8 cellular contexts compared by ENCODE assay signal in the genomic region with DNA sequence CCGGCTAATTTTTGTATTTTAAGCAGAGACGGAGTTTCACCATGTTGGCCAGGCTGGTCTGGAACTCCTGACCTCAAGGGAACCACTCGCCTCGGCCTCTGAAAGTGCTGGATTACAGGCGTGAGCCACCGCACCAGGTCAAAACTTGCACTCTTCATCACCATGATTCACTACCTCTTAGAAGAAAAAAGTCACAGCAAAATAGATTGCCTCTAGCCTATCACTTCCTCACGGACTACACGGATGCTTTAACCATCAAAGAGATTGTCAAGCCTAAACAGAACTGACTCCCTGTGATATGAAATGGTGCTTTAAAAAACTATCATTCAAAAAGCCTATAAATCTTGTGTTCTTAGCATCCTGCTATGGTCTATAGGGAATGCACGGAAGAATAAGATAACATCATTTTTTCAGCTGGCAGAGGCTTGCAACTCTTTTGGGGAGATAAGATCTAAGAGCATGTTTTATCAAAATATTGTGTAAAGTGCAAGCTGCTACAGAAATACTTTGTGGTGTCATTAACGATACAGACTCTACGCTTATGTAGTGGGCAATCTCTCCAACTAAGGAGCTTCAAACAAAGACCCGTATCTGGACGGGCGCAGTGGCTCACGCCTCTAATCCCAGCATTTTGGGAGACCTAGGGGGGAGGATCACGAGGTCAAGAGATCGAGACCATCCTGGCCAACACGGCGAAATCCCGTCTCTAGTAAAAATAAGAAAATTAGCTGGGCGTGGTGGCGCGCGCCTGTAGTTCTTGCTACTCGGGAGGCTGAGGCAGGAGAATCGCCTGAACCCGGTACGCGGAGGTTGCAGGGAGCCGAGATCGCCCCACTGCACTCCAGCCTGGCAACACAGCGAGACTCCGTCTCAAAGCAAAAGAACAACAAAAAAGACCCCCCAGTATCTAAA. TPM values are rescaled to one million over a fixed set of nuclear protein-coding genes. Genes with fewer than 3 reads are reported as not detected.
DNase-seq lines count a peak whose midpoint lies in the region; ATAC-seq and TF ChIP-seq lines count a peak whose summit lies in the region.

No MANE protein-coding gene starts in this region.

- TF ChIP-seq EP300 in gastroesophageal sphincter (IDR thresholded peaks at IDR 0.05) = no peak

- intact Hi-C loops in spleen (cut with DNase I; ENCODE audit: low total_unique reads) = no loop called here

- DNase-seq in DMS 273 (lab: John Stamatoyannopoulos, UW; ENCODE audit: unreplicated experiment) (peak; percentile 54), DMS 273 treated with DMSO at 0.1 percent for 48 hours (lab: John Stamatoyannopoulos, UW) (no peak), spleen (peak; percentile 82), NCI-H2227 treated with DMSO at 0.1 percent for 48 hours (lab: John Stamatoyannopoulos, UW) (no peak), CD1c-positive myeloid dendritic cell (ENCODE audit: extremely low spot score) (no peak)
- DNase-seq in T-helper 2 cell treated with Interferon-gamma antibody and Interleukin-4, amounts not matched to agents 5 μg/mL and 100 μg/mL, for 36 hours (ENCODE audit: low spot score) = no peak
- no peak for DNase-seq in activated effector memory CD4-positive, alpha-beta T cell treated with anti-CD3 and anti-CD28 coated beads, Interleukin-2, amount 50 U/mL, for 16 hours

- peak overlapping the region; percentile 96 for H3K27ac Mint-ChIP-seq in T-helper 2 cell treated with Interferon-gamma antibody and Interleukin-4, amounts not matched to agents 5 μg/mL and 100 μg/mL, for 36 hours

- peaks cover 23% of the 10 kb centered on the region for H3K36me3 Mint-ChIP-seq in T-helper 2 cell treated with Interferon-gamma antibody and Interleukin-4, amounts not matched to agents 5 μg/mL and 100 μg/mL, for 36 hours (ENCODE audit: low read depth)

- no peaks in the 10 kb centered on the region for H3K27me3 Mint-ChIP-seq in T-helper 2 cell treated with Interferon-gamma antibody and Interleukin-4, amounts not matched to agents 5 μg/mL and 100 μg/mL, for 36 hours (ENCODE audit: low read depth)

- peak overlapping the region in 3 of 4 donors; percentile 98 to 99 (median 99) for H3K27ac ChIP-seq in gastroesophageal sphincter
- H3K27ac ChIP-seq in spleen = peak overlapping the region; percentile 89 to 99 (median 98)

- H3K4me3 ChIP-seq in gastroesophageal sphincter (peak overlapping the region; percentile 58 to 85), spleen (peak overlapping the region; percentile 74 to 97 (median 94))

- no peaks in the 10 kb centered on the region for H3K9me3 Mint-ChIP-seq in T-helper 2 cell treated with Interferon-gamma antibody and Interleukin-4, amounts not matched to agents 5 μg/mL and 100 μg/mL, for 36 hours

- peaks cover 0 to 34% of the 10 kb centered on the region in 2 donors for H3K36me3 ChIP-seq in gastroesophageal sphincter
- peaks cover 0 to 38% (median 9%) of the 10 kb centered on the region in 6 donors for H3K36me3 ChIP-seq in spleen

- TF ChIP-seq CTCF in gastroesophageal sphincter (IDR thresholded peaks at IDR 0.05) (no peak), spleen (IDR thresholded peaks at IDR 0.05 in 8 of 11, conservative IDR thresholded peaks at IDR 0.05 in 3 of 11) (no peak)

- 33 to 38% methylated on average over 19 to 33 of the region's 33 CpGs for WGBS in gastroesophageal sphincter (ENCODE audit: low coverage in 1 of 2), 2 donors
- 27 to 35% (median 33%) methylated on average over 33 of the region's 33 CpGs for WGBS in spleen, 5 donors

- peaks cover 6 to 50% (median 16%) of the 10 kb centered on the region in 3 donors for H3K4me1 ChIP-seq in gastroesophageal sphincter
- peaks cover 34 to 83% (median 55%) of the 10 kb centered on the region in 6 donors for H3K4me1 ChIP-seq in spleen

- no peaks in the 10 kb centered on the region for H3K27me3 ChIP-seq in gastroesophageal sphincter
- H3K27me3 ChIP-seq in spleen (replicated peaks in 1 of 7) = no peaks in the 10 kb centered on the region

- H3K4me3 Mint-ChIP-seq in T-helper 2 cell treated with Interferon-gamma antibody and Interleukin-4, amounts not matched to agents 5 μg/mL and 100 μg/mL, for 36 hours = peak overlapping the region; percentile 98

- H3K4me1 Mint-ChIP-seq in T-helper 2 cell treated with Interferon-gamma antibody and Interleukin-4, amounts not matched to agents 5 μg/mL and 100 μg/mL, for 36 hours (ENCODE audit: low read depth) = peaks cover 26% of the 10 kb centered on the region

- ATAC-seq in gastroesophageal sphincter = no peak

- H3K9me3 ChIP-seq in gastroesophageal sphincter (no peaks in the 10 kb centered on the region), spleen (no peaks in the 10 kb centered on the region)

- TF ChIP-seq POLR2A in gastroesophageal sphincter (IDR thresholded peaks at IDR 0.05) = no peak
- no peak for TF ChIP-seq POLR2A in spleen (IDR thresholded peaks at IDR 0.05)

RNA-seq across cellular contexts. Expression of a gene that starts 1.0 kb away (rescaled TPM):
- total RNA-seq in gastroesophageal sphincter (10 to 100 TPM in 2 of 4 donors, 1 to 10 TPM in 2; 7.4 to 12.8 (median 10.2) TPM), spleen (10 to 100 TPM in 1 of 7 donors, 1 to 10 TPM in 6; 7.2 to 11.9 (median 8.7) TPM)
- polyA plus RNA-seq in spleen = 10 to 100 TPM in 1 of 3 donors, 1 to 10 TPM in 2; 7.4 to 10.2 (median 9.2) TPM

RNA-seq across cellular contexts. Expression of a gene that starts 1.2 kb away (rescaled TPM):
- total RNA-seq in gastroesophageal sphincter (10 to 100 TPM; 41.6 to 81.9 (median 65.6) TPM), spleen (10 to 100 TPM; 28.8 to 40.5 (median 31.9) TPM)
- polyA plus RNA-seq in spleen = 1 to 10 TPM; 7.5 to 8.6 (median 8.1) TPM

RNA-seq across cellular contexts. Expression of a gene that starts 58.0 kb away (rescaled TPM):
- total RNA-seq in gastroesophageal sphincter (10 to 100 TPM; 11.6 to 26.9 (median 18.3) TPM), spleen (10 to 100 TPM; 18.7 to 33.1 (median 23.5) TPM)
- polyA plus RNA-seq in spleen = 10 to 100 TPM; 12.5 to 15.9 (median 15.0) TPM

Comparison
In these comparisons a context has a peak if more than half of its experiments do, and no peak if none do; other contexts are left out.
1. DNase-seq: peak in DMS 273 (single experiment) and spleen (single experiment); none in DMS 273 treated with DMSO at 0.1 percent for 48 hours (single experiment), T-helper 2 cell treated with Interferon-gamma antibody and Interleukin-4, amounts not matched to agents 5 μg/mL and 100 μg/mL, for 36 hours (single experiment), NCI-H2227 treated with DMSO at 0.1 percent for 48 hours (single experiment), CD1c-positive myeloid dendritic cell (single experiment) and activated effector memory CD4-positive, alpha-beta T cell treated with anti-CD3 and anti-CD28 coated beads, Interleukin-2, amount 50 U/mL, for 16 hours (single experiment).